In the genomic region with DNA sequence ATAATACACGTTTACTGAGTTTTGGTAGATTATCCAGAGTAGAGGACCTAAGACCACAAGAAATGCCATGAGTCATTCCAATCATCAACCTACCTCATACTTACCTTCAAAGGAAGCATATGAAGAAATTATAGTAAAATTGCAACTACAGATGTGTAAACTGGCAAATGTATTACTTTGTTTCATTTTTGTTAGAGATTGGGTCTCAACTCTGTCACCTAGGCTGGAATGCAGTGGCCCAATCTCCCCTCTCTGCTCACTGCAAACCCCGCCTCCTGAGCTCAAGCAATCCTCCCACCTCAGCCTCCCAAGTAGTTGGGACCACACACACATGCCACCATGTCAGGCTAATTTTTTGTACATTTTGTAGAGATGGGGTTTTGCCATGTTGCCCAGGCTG, we compare ENCODE assay signal across 15 cellular contexts. TPM values are rescaled to one million over a fixed set of nuclear protein-coding genes. Genes with fewer than 3 reads are reported as not detected.
DNase-seq lines count a peak whose midpoint lies in the region; ATAC-seq and TF ChIP-seq lines count a peak whose summit lies in the region.
"Had no signal": no experiment of that assay in that cellular context is flagged by ENCODE, and none has a peak within 500 bp of the region (broad histone marks: within the 10 kb centered on the region; RNA-seq: fewer than 3 reads in every experiment).

No MANE protein-coding gene starts in this region.

- H3K36me3 ChIP-seq in esophagus muscularis mucosa = peaks cover 6 to 69% (median 33%) of the 10 kb centered on the region in 4 donors

- TF ChIP-seq EP300 in esophagus muscularis mucosa (IDR thresholded peaks at IDR 0.05) = no peak

- TF ChIP-seq CTCF in esophagus muscularis mucosa (IDR thresholded peaks at IDR 0.05) = no peak

- no peaks in the 10 kb centered on the region for H3K27me3 Mint-ChIP-seq in activated naive CD4-positive, alpha-beta T cell treated with anti-CD3 and anti-CD28 coated beads, Interleukin-2, amount 10 ng/mL, durations not matched to agents 7 days and 5 days
- H3K27me3 Mint-ChIP-seq in activated T-helper 2 cell treated with anti-CD3 and anti-CD28 coated beads, Interferon-gamma antibody, Interleukin-2, Interleukin-4, amounts not matched to agents 10 μg/mL and 5 μg/mL and 100 μg/mL, durations not matched to agents 14 hours and 24 hours and 36 hours (ENCODE audit: low read depth) = no peaks in the 10 kb centered on the region

- H3K27me3 ChIP-seq in esophagus muscularis mucosa = no peaks in the 10 kb centered on the region

- DNase-seq in activated CD4-positive, alpha-beta T cell treated with anti-CD3 and anti-CD28 coated beads for 48 hours = peak; percentile 47
- DNase-seq in activated CD4-positive, alpha-beta T cell treated with anti-CD3 and anti-CD28 coated beads for 1 hour = no peak
- peak in 1 of 2 donors; percentile 44 for DNase-seq in activated naive CD4-positive, alpha-beta T cell treated with anti-CD3 and anti-CD28 coated beads, Interleukin-2, amount 50 U/mL, for 72 hours (ENCODE audit: low spot score in 2 of 2)
- DNase-seq in activated naive CD4-positive, alpha-beta T cell treated with anti-CD3 and anti-CD28 coated beads, Interleukin-2, amount 10 ng/mL, durations not matched to agents 7 days and 5 days = no peak
- DNase-seq in activated T-helper 2 cell treated with anti-CD3 and anti-CD28 coated beads, Interferon-gamma antibody, Interleukin-2, Interleukin-4, amounts not matched to agents 10 μg/mL and 5 μg/mL and 100 μg/mL, durations not matched to agents 14 hours and 24 hours and 36 hours (ENCODE audit: low spot score) = no peak
- peak; percentile 14 for DNase-seq in stimulated activated naive CD8-positive, alpha-beta T cell treated with anti-CD3 and anti-CD28 coated beads, Interleukin-15, Interleukin-2, amounts not matched to agents 100 U/mL and 50 U/mL, for 24 hours
- no peak for DNase-seq in NCI-H2227 (lab: John Stamatoyannopoulos, UW; ENCODE audit: unreplicated experiment)
- no peak for DNase-seq in esophagus muscularis mucosa (ENCODE audit: extremely low spot score)
- DNase-seq: C1 segment of cervical spinal cord, DMS153, H9, KBM-7, NCI-H1092 treated with DMSO at 0.1 percent for 48 hours, NCI-H1694, NCI-H446 had no signal

- TF ChIP-seq POLR2A in esophagus muscularis mucosa (IDR thresholded peaks at IDR 0.05; ENCODE audit: low read depth) = no peak

- H3K4me3 Mint-ChIP-seq in activated naive CD4-positive, alpha-beta T cell treated with anti-CD3 and anti-CD28 coated beads, Interleukin-2, amount 10 ng/mL, durations not matched to agents 7 days and 5 days = no peak overlapping the region
- H3K4me3 Mint-ChIP-seq in activated T-helper 2 cell treated with anti-CD3 and anti-CD28 coated beads, Interferon-gamma antibody, Interleukin-2, Interleukin-4, amounts not matched to agents 10 μg/mL and 5 μg/mL and 100 μg/mL, durations not matched to agents 14 hours and 24 hours and 36 hours (ENCODE audit: low read depth) = no peak overlapping the region
- H3K4me3 Mint-ChIP-seq: H9 had no signal

- H3K36me3 Mint-ChIP-seq in activated naive CD4-positive, alpha-beta T cell treated with anti-CD3 and anti-CD28 coated beads, Interleukin-2, amount 50 U/mL, for 72 hours = peaks cover 42 to 44% of the 10 kb centered on the region in 2 donors
- peaks cover 53% of the 10 kb centered on the region for H3K36me3 Mint-ChIP-seq in activated naive CD4-positive, alpha-beta T cell treated with anti-CD3 and anti-CD28 coated beads, Interleukin-2, amount 10 ng/mL, durations not matched to agents 7 days and 5 days
- H3K36me3 Mint-ChIP-seq in activated T-helper 2 cell treated with anti-CD3 and anti-CD28 coated beads, Interferon-gamma antibody, Interleukin-2, Interleukin-4, amounts not matched to agents 10 μg/mL and 5 μg/mL and 100 μg/mL, durations not matched to agents 14 hours and 24 hours and 36 hours (ENCODE audit: low read depth) = peaks cover 66% of the 10 kb centered on the region

- no peak overlapping the region for H3K4me3 ChIP-seq in esophagus muscularis mucosa

- H3K27ac Mint-ChIP-seq in activated naive CD4-positive, alpha-beta T cell treated with anti-CD3 and anti-CD28 coated beads, Interleukin-2, amount 50 U/mL, for 72 hours = peak overlapping the region in 1 of 2 donors; percentile 16
- H3K27ac Mint-ChIP-seq in activated naive CD4-positive, alpha-beta T cell treated with anti-CD3 and anti-CD28 coated beads, Interleukin-2, amount 10 ng/mL, durations not matched to agents 7 days and 5 days = no peak overlapping the region
- H3K27ac Mint-ChIP-seq in activated T-helper 2 cell treated with anti-CD3 and anti-CD28 coated beads, Interferon-gamma antibody, Interleukin-2, Interleukin-4, amounts not matched to agents 10 μg/mL and 5 μg/mL and 100 μg/mL, durations not matched to agents 14 hours and 24 hours and 36 hours = peak overlapping the region; percentile 58
- H3K27ac Mint-ChIP-seq: H9 had no signal

- intact Hi-C loops in activated T-helper 2 cell treated with anti-CD3 and anti-CD28 coated beads, Interferon-gamma antibody, Interleukin-2, Interleukin-4, amounts not matched to agents 10 μg/mL and 5 μg/mL and 100 μg/mL, durations not matched to agents 14 hours and 24 hours and 36 hours (cut with micrococcal nuclease) = no loop called here
- intact Hi-C loops in esophagus muscularis mucosa (cut with DNase I) = no loop called here

- ATAC-seq in activated naive CD4-positive, alpha-beta T cell treated with anti-CD3 and anti-CD28 coated beads, Interleukin-2, amount 50 U/mL, for 72 hours = peak; percentile 73 to 97
- peak; percentile 36 for ATAC-seq in stimulated activated naive CD8-positive, alpha-beta T cell treated with anti-CD3 and anti-CD28 coated beads, Interleukin-15, Interleukin-2, amounts not matched to agents 100 U/mL and 50 U/mL, for 24 hours

- H3K4me1 Mint-ChIP-seq in activated naive CD4-positive, alpha-beta T cell treated with anti-CD3 and anti-CD28 coated beads, Interleukin-2, amount 10 ng/mL, durations not matched to agents 7 days and 5 days = peaks cover 48% of the 10 kb centered on the region
- H3K4me1 Mint-ChIP-seq in activated T-helper 2 cell treated with anti-CD3 and anti-CD28 coated beads, Interferon-gamma antibody, Interleukin-2, Interleukin-4, amounts not matched to agents 10 μg/mL and 5 μg/mL and 100 μg/mL, durations not matched to agents 14 hours and 24 hours and 36 hours (ENCODE audit: low read depth) = peaks cover 47% of the 10 kb centered on the region

- CTCF ChIA-PET in activated naive CD4-positive, alpha-beta T cell treated with anti-CD3 and anti-CD28 coated beads, Interleukin-2, amount 10 ng/mL, durations not matched to agents 7 days and 5 days (lab: Charles Lee) = no interaction called here

- H3K9me3 Mint-ChIP-seq in activated naive CD4-positive, alpha-beta T cell treated with anti-CD3 and anti-CD28 coated beads, Interleukin-2, amount 50 U/mL, for 72 hours = no peaks in the 10 kb centered on the region
- no peaks in the 10 kb centered on the region for H3K9me3 Mint-ChIP-seq in activated naive CD4-positive, alpha-beta T cell treated with anti-CD3 and anti-CD28 coated beads, Interleukin-2, amount 10 ng/mL, durations not matched to agents 7 days and 5 days
- no peaks in the 10 kb centered on the region for H3K9me3 Mint-ChIP-seq in activated T-helper 2 cell treated with anti-CD3 and anti-CD28 coated beads, Interferon-gamma antibody, Interleukin-2, Interleukin-4, amounts not matched to agents 10 μg/mL and 5 μg/mL and 100 μg/mL, durations not matched to agents 14 hours and 24 hours and 36 hours
- H3K9me3 Mint-ChIP-seq: H9 had no signal

- H3K4me1 ChIP-seq in esophagus muscularis mucosa = peaks cover 8 to 34% (median 25%) of the 10 kb centered on the region in 4 donors

- no peaks in the 10 kb centered on the region for H3K9me3 ChIP-seq in esophagus muscularis mucosa

- H3K27ac ChIP-seq in esophagus muscularis mucosa (replicated peaks in 1 of 4) = no peak overlapping the region

- 76% methylated on average over 2 of the region's 2 CpGs for WGBS in esophagus muscularis mucosa

RNA-seq across cellular contexts. Expression of a gene that starts 5.2 kb away (rescaled TPM):
- 10 to 100 TPM; 58.1 to 72.0 TPM for total RNA-seq in activated naive CD4-positive, alpha-beta T cell treated with anti-CD3 and anti-CD28 coated beads, Interleukin-2, amount 50 U/mL, for 72 hours
- 83.3 and 85.8 TPM in 2 replicates for total RNA-seq in activated T-helper 2 cell treated with anti-CD3 and anti-CD28 coated beads, Interferon-gamma antibody, Interleukin-2, Interleukin-4, amounts not matched to agents 10 μg/mL and 5 μg/mL and 100 μg/mL, durations not matched to agents 14 hours and 24 hours and 36 hours
- 10 to 100 TPM; 36.0 to 45.7 (median 37.8) TPM for total RNA-seq in esophagus muscularis mucosa

Comparison
In these comparisons a context has a peak if more than half of its experiments do, and no peak if none do; other contexts are left out.
1. DNase-seq: peak in activated CD4-positive, alpha-beta T cell treated with anti-CD3 and anti-CD28 coated beads for 48 hours (single experiment) and stimulated activated naive CD8-positive, alpha-beta T cell treated with anti-CD3 and anti-CD28 coated beads, Interleukin-15, Interleukin-2, amounts not matched to agents 100 U/mL and 50 U/mL, for 24 hours (single experiment); none in activated CD4-positive, alpha-beta T cell treated with anti-CD3 and anti-CD28 coated beads for 1 hour (single experiment), activated naive CD4-positive, alpha-beta T cell treated with anti-CD3 and anti-CD28 coated beads, Interleukin-2, amount 10 ng/mL, durations not matched to agents 7 days and 5 days (single experiment), activated T-helper 2 cell treated with anti-CD3 and anti-CD28 coated beads, Interferon-gamma antibody, Interleukin-2, Interleukin-4, amounts not matched to agents 10 μg/mL and 5 μg/mL and 100 μg/mL, durations not matched to agents 14 hours and 24 hours and 36 hours (single experiment), NCI-H2227 (single experiment) and esophagus muscularis mucosa (single experiment).